In genomic region chr20:54123587-54124180, GRCh38 we compare ENCODE assay signal across 1 cellular context.
TF ChIP-seq lines count a peak whose summit lies in the region.

No MANE protein-coding gene starts in this region.

TF ChIP-seq in A549, 52 proteins besides CTCF, POLR2A, EP300 and RAD21 (continued from another document):
- TF ChIP-seq EHMT2 (IDR thresholded peaks at IDR 0.05; ENCODE audit: low read depth) = no peak
- TF ChIP-seq NFE2L2 (conservative IDR thresholded peaks at IDR 0.05; ENCODE audit: low read length) = peak; percentile 94
- no peak for TF ChIP-seq KDM1A (IDR thresholded peaks at IDR 0.05; ENCODE audit: low read depth)
- no peak for TF ChIP-seq POLR2AphosphoS2 (conservative IDR thresholded peaks at IDR 0.05; ENCODE audit: low read length)
- TF ChIP-seq TP53 (CRISPR knock-in tag; IDR thresholded peaks at IDR 0.05) = peak; percentile 90
- TF ChIP-seq ZNF302 (CRISPR knock-in tag; IDR thresholded peaks at IDR 0.05) = peak; percentile 12; the same call in 1 of the 2 replicates
- TF ChIP-seq PBX3 (IDR thresholded peaks at IDR 0.05) = peak; percentile 93
- TF ChIP-seq HOXB5 (CRISPR knock-in tag; IDR thresholded peaks at IDR 0.05) = peak; percentile 93
- peak; percentile 85; the same call in 1 of the 2 replicates for TF ChIP-seq ATOH8 (CRISPR knock-in tag; IDR thresholded peaks at IDR 0.05; ENCODE audit: low read depth)
- no peak for TF ChIP-seq USF2 (IDR thresholded peaks at IDR 0.05)
- TF ChIP-seq, protein P1, sequence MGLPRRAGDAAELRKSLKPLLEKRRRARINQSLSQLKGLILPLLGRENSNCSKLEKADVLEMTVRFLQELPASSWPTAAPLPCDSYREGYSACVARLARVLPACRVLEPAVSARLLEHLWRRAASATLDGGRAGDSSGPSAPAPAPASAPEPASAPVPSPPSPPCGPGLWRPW (IDR thresholded peaks at IDR 0.05) = peak; percentile 66; the same call in 1 of the 2 replicates
- TF ChIP-seq MAZ (IDR thresholded peaks at IDR 0.05; ENCODE audit: borderline replicate concordance, low read depth, low read length) = no peak
- TF ChIP-seq, protein P2, sequence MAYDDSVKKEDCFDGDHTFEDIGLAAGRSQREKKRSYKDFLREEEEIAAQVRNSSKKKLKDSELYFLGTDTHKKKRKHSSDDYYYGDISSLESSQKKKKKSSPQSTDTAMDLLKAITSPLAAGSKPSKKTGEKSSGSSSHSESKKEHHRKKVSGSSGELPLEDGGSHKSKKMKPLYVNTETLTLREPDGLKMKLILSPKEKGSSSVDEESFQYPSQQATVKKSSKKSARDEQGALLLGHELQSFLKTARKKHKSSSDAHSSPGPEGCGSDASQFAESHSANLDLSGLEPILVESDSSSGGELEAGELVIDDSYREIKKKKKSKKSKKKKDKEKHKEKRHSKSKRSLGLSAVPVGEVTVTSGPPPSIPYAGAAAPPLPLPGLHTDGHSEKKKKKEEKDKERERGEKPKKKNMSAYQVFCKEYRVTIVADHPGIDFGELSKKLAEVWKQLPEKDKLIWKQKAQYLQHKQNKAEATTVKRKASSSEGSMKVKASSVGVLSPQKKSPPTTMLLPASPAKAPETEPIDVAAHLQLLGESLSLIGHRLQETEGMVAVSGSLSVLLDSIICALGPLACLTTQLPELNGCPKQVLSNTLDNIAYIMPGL (CRISPR knock-in tag; IDR thresholded peaks at IDR 0.05; ENCODE audit: borderline replicate concordance) = no peak; the same call in 1 of the 2 replicates
- peak; percentile 99 for TF ChIP-seq JUNB (IDR thresholded peaks at IDR 0.05)
- peak; percentile 99 to 100 for TF ChIP-seq JUN (IDR thresholded peaks at IDR 0.05)
- peak; percentile 53 for TF ChIP-seq BHLHE40 (IDR thresholded peaks at IDR 0.05; ENCODE audit: low read depth, low read length)
- TF ChIP-seq ZSCAN20 (CRISPR knock-in tag; IDR thresholded peaks at IDR 0.05) = peak; percentile 69; the same call in 1 of the 2 replicates
- TF ChIP-seq CHD4 (IDR thresholded peaks at IDR 0.05; ENCODE audit: borderline replicate concordance) = no peak
- no peak for TF ChIP-seq KDM5A (IDR thresholded peaks at IDR 0.05)
- no peak for TF ChIP-seq SREBF2 (IDR thresholded peaks at IDR 0.05)
- peak; percentile 95 for TF ChIP-seq EHF (CRISPR knock-in tag; IDR thresholded peaks at IDR 0.05)
- peak; percentile 96 for TF ChIP-seq FOSL2 (IDR thresholded peaks at IDR 0.05)
- peak; percentile 98 for TF ChIP-seq FOSL2 (CRISPR knock-in tag; IDR thresholded peaks at IDR 0.05)
- TF ChIP-seq, protein P3, sequence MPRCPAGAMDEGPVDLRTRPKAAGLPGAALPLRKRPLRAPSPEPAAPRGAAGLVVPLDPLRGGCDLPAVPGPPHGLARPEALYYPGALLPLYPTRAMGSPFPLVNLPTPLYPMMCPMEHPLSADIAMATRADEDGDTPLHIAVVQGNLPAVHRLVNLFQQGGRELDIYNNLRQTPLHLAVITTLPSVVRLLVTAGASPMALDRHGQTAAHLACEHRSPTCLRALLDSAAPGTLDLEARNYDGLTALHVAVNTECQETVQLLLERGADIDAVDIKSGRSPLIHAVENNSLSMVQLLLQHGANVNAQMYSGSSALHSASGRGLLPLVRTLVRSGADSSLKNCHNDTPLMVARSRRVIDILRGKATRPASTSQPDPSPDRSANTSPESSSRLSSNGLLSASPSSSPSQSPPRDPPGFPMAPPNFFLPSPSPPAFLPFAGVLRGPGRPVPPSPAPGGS (IDR thresholded peaks at IDR 0.05) = peak; percentile 96; the same call in 2 of the 3 replicates
- TF ChIP-seq CHD2 (IDR thresholded peaks at IDR 0.05; ENCODE audit: low read length, partially characterized antibody) = peak; percentile 67
- no peak for TF ChIP-seq PHF8 (IDR thresholded peaks at IDR 0.05; ENCODE audit: borderline replicate concordance, low read depth)
- TF ChIP-seq CEBPB (IDR thresholded peaks at IDR 0.05) = peak; percentile 90 to 96
- no peak for TF ChIP-seq ZC3H11A (IDR thresholded peaks at IDR 0.05)
- TF ChIP-seq, protein P4, sequence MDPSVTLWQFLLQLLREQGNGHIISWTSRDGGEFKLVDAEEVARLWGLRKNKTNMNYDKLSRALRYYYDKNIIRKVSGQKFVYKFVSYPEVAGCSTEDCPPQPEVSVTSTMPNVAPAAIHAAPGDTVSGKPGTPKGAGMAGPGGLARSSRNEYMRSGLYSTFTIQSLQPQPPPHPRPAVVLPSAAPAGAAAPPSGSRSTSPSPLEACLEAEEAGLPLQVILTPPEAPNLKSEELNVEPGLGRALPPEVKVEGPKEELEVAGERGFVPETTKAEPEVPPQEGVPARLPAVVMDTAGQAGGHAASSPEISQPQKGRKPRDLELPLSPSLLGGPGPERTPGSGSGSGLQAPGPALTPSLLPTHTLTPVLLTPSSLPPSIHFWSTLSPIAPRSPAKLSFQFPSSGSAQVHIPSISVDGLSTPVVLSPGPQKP (IDR thresholded peaks at IDR 0.05; ENCODE audit: low read depth, low read length) = no peak
- TF ChIP-seq, protein P5, sequence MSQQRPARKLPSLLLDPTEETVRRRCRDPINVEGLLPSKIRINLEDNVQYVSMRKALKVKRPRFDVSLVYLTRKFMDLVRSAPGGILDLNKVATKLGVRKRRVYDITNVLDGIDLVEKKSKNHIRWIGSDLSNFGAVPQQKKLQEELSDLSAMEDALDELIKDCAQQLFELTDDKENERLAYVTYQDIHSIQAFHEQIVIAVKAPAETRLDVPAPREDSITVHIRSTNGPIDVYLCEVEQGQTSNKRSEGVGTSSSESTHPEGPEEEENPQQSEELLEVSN (IDR thresholded peaks at IDR 0.05; ENCODE audit: borderline replicate concordance, low read depth) = peak; percentile 22; the same call in 1 of the 2 replicates
- TF ChIP-seq HOXB13 (CRISPR knock-in tag; IDR thresholded peaks at IDR 0.05; ENCODE audit: low read depth) = peak; percentile 91; the same call in 1 of the 2 replicates
- TF ChIP-seq MAFK (IDR thresholded peaks at IDR 0.05; ENCODE audit: partially characterized antibody) = peak; percentile 100
- TF ChIP-seq SMC3 (IDR thresholded peaks at IDR 0.05) = peak; percentile 53
- TF ChIP-seq MAX (IDR thresholded peaks at IDR 0.05) = peak; percentile 95
